In the genomic region with DNA sequence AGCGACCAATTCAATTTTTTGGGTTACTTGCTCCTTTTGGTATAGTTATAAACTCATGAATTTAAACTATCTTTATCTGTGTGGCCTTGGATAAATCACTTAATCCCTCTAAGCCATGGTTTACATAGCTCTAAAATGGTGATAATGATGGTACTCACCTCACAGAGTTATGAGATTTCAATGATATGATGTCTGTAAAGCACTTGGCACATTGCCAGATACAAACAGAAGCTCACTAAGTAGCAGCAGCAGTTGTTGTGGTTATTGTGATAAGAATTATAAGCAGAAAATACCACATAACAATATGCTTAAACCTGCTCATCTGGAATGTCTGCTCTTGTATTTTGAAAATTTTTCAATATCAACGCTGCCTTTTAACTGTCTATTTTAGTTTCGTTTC, we compare ENCODE assay signal across 1 cellular context.
TF ChIP-seq lines count a peak whose summit lies in the region.

No MANE protein-coding gene starts in this region.

TF ChIP-seq in HEK293, 187 proteins besides CTCF, POLR2A, EP300 and RAD21 (continued from another document):
- TF ChIP-seq, protein P1, sequence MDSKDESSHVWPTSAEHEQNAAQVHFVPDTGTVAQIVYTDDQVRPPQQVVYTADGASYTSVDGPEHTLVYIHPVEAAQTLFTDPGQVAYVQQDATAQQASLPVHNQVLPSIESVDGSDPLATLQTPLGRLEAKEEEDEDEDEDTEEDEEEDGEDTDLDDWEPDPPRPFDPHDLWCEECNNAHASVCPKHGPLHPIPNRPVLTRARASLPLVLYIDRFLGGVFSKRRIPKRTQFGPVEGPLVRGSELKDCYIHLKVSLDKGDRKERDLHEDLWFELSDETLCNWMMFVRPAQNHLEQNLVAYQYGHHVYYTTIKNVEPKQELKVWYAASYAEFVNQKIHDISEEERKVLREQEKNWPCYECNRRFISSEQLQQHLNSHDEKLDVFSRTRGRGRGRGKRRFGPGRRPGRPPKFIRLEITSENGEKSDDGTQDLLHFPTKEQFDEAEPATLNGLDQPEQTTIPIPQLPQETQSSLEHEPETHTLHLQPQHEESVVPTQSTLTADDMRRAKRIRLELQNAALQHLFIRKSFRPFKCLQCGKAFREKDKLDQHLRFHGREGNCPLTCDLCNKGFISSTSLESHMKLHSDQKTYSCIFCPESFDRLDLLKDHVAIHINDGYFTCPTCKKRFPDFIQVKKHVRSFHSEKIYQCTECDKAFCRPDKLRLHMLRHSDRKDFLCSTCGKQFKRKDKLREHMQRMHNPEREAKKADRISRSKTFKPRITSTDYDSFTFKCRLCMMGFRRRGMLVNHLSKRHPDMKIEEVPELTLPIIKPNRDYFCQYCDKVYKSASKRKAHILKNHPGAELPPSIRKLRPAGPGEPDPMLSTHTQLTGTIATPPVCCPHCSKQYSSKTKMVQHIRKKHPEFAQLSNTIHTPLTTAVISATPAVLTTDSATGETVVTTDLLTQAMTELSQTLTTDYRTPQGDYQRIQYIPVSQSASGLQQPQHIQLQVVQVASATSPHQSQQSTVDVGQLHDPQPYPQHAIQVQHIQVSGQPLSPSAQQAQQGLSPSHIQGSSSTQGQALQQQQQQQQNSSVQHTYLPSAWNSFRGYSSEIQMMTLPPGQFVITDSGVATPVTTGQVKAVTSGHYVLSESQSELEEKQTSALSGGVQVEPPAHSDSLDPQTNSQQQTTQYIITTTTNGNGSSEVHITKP (tag by site-specific recombination; IDR thresholded peaks at IDR 0.05): no peak
- TF ChIP-seq ZNF544 (tag by site-specific recombination; IDR thresholded peaks at IDR 0.05) (0 out of 2 replicates have a peak, but pooled peaks have one; percentile 27), ZNF610 (tag by site-specific recombination; IDR thresholded peaks at IDR 0.05; ENCODE audit: borderline replicate concordance) (no peak), ZNF624 (tag by site-specific recombination; IDR thresholded peaks at IDR 0.05) (no peak), ZNF549 (tag by site-specific recombination; IDR thresholded peaks at IDR 0.05) (peak; percentile 53; the same call in 1 of the 2 replicates), KLF16 (tag by site-specific recombination; IDR thresholded peaks at IDR 0.05) (no peak), ZNF830 (tag by site-specific recombination; IDR thresholded peaks at IDR 0.05; ENCODE audit: low read depth) (0 out of 2 replicates have a peak, but pooled peaks have one; percentile 33), ZNF629 (tag by site-specific recombination; IDR thresholded peaks at IDR 0.05) (no peak)
- TF ChIP-seq, protein P2, sequence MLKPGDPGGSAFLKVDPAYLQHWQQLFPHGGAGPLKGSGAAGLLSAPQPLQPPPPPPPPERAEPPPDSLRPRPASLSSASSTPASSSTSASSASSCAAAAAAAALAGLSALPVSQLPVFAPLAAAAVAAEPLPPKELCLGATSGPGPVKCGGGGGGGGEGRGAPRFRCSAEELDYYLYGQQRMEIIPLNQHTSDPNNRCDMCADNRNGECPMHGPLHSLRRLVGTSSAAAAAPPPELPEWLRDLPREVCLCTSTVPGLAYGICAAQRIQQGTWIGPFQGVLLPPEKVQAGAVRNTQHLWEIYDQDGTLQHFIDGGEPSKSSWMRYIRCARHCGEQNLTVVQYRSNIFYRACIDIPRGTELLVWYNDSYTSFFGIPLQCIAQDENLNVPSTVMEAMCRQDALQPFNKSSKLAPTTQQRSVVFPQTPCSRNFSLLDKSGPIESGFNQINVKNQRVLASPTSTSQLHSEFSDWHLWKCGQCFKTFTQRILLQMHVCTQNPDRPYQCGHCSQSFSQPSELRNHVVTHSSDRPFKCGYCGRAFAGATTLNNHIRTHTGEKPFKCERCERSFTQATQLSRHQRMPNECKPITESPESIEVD (tag by site-specific recombination; IDR thresholded peaks at IDR 0.05): no peak
- TF ChIP-seq, protein P3, sequence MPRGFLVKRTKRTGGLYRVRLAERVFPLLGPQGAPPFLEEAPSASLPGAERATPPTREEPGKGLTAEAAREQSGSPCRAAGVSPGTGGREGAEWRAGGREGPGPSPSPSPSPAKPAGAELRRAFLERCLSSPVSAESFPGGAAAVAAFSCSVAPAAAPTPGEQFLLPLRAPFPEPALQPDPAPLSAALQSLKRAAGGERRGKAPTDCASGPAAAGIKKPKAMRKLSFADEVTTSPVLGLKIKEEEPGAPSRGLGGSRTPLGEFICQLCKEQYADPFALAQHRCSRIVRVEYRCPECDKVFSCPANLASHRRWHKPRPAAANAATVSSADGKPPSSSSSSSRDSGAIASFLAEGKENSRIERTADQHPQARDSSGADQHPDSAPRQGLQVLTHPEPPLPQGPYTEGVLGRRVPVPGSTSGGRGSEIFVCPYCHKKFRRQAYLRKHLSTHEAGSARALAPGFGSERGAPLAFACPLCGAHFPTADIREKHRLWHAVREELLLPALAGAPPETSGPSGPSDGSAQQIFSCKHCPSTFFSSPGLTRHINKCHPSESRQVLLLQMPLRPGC (tag by site-specific recombination; IDR thresholded peaks at IDR 0.05): no peak
- TF ChIP-seq, protein P4, sequence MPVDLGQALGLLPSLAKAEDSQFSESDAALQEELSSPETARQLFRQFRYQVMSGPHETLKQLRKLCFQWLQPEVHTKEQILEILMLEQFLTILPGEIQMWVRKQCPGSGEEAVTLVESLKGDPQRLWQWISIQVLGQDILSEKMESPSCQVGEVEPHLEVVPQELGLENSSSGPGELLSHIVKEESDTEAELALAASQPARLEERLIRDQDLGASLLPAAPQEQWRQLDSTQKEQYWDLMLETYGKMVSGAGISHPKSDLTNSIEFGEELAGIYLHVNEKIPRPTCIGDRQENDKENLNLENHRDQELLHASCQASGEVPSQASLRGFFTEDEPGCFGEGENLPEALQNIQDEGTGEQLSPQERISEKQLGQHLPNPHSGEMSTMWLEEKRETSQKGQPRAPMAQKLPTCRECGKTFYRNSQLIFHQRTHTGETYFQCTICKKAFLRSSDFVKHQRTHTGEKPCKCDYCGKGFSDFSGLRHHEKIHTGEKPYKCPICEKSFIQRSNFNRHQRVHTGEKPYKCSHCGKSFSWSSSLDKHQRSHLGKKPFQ (tag by site-specific recombination; IDR thresholded peaks at IDR 0.05): no peak
